Comparison of ENCODE assay signal across 10 cellular contexts in the genomic region with DNA sequence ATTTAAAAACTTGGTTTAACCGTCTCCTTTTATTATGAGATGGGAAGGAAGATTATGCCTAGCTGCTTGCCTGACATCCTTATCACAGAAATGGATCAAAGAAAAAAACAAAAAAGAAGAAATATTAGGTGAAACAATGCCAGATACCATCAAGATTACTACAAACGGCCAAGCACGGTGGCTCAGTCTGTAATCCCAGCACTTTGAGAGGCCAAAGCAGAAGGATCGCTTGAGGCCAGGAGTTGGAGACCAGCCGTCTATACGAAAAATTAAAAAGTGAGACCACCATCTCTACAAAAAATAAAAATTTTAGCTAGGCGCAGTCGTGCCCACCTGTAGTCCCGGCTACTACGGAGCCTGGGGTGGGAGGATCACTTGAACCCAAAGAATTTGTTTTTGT. TPM values are rescaled to one million over a fixed set of nuclear protein-coding genes. Genes with fewer than 3 reads are reported as not detected.
A peak's percentile ranks its signal among the peaks of the same experiment; 100 is the strongest.
DNase-seq lines count a peak whose midpoint lies in the region; ATAC-seq and TF ChIP-seq lines count a peak whose summit lies in the region.
"Had no signal": no experiment of that assay in that cellular context is flagged by ENCODE, and none has a peak within 500 bp of the region (broad histone marks: within the 10 kb centered on the region; RNA-seq: fewer than 3 reads in every experiment).

No MANE protein-coding gene starts in this region.

- no peaks in the 10 kb centered on the region for H3K27me3 Mint-ChIP-seq in activated T-cell treated with anti-CD3 and anti-CD28 coated beads, Interleukin-2, amount 50 U/mL, for 4 hours (ENCODE audit: low read depth)
- no peaks in the 10 kb centered on the region for H3K27me3 Mint-ChIP-seq in activated T-helper 1 cell treated with anti-CD3 and anti-CD28 coated beads, Interleukin-12 subunit alpha, Interleukin-12 subunit beta, Interleukin-2, Interleukin-4 antibody, amounts not matched to agents 30 ng/mL and 10 ng/mL and 1 ng/mL, durations not matched to agents 14 hours and 24 hours and 36 hours (ENCODE audit: insufficient read depth)
- peaks cover 4 to 15% (median 6%) of the 10 kb centered on the region in 3 donors for H3K27me3 Mint-ChIP-seq in immature natural killer cell (ENCODE audit: low read depth in 3 of 3)

- peak overlapping the region in 1 of 2 donors; percentile 94 for H3K27ac ChIP-seq in thoracic aorta

- peaks cover 34 to 64% of the 10 kb centered on the region in 2 donors for H3K4me1 ChIP-seq in thoracic aorta (ENCODE audit: control insufficient read depth in 1 of 2, low read depth in 2 of 2)

- no peaks in the 10 kb centered on the region for H3K36me3 ChIP-seq in thoracic aorta
- H3K36me3 ChIP-seq: brain microvascular endothelial cell had no signal

- no peak for TF ChIP-seq CTCF in thoracic aorta (IDR thresholded peaks at IDR 0.05)

- H3K27ac Mint-ChIP-seq in activated T-helper 1 cell treated with anti-CD3 and anti-CD28 coated beads, Interleukin-12 subunit alpha, Interleukin-12 subunit beta, Interleukin-2, Interleukin-4 antibody, amounts not matched to agents 30 ng/mL and 10 ng/mL and 1 ng/mL, durations not matched to agents 14 hours and 24 hours and 36 hours = no peak overlapping the region
- H3K27ac Mint-ChIP-seq in immature natural killer cell = peak overlapping the region; percentile 87 to 96 (median 94)

- H3K4me1 Mint-ChIP-seq in activated T-cell treated with anti-CD3 and anti-CD28 coated beads, Interleukin-2, amount 50 U/mL, for 4 hours (ENCODE audit: low read depth) = peaks cover 62% of the 10 kb centered on the region
- H3K4me1 Mint-ChIP-seq in activated T-helper 1 cell treated with anti-CD3 and anti-CD28 coated beads, Interleukin-12 subunit alpha, Interleukin-12 subunit beta, Interleukin-2, Interleukin-4 antibody, amounts not matched to agents 30 ng/mL and 10 ng/mL and 1 ng/mL, durations not matched to agents 14 hours and 24 hours and 36 hours (ENCODE audit: low read depth) = peaks cover 60% of the 10 kb centered on the region
- peaks cover 63 to 74% of the 10 kb centered on the region in 2 donors for H3K4me1 Mint-ChIP-seq in immature natural killer cell

- DNase-seq in activated T-cell treated with anti-CD3 and anti-CD28 coated beads, Interleukin-2, amount 50 U/mL, for 4 hours = no peak
- DNase-seq in activated T-cell treated with anti-CD3 and anti-CD28 coated beads, Interleukin-2, amount 50 U/mL, for 48 hours = no peak
- no peak for DNase-seq in activated T-helper 1 cell treated with anti-CD3 and anti-CD28 coated beads, Interleukin-12 subunit alpha, Interleukin-12 subunit beta, Interleukin-2, Interleukin-4 antibody, amounts not matched to agents 30 ng/mL and 10 ng/mL and 1 ng/mL, durations not matched to agents 14 hours and 24 hours and 36 hours (ENCODE audit: low spot score)
- DNase-seq in immature natural killer cell (no peak), thoracic aorta (ENCODE audit: low spot score) (no peak), GDM1 (lab: John Stamatoyannopoulos, UW) (no peak), COLO668 (lab: John Stamatoyannopoulos, UW; ENCODE audit: unreplicated experiment) (no peak), DMS79 treated with DMSO at 0.1 percent for 48 hours (lab: John Stamatoyannopoulos, UW) (no peak)
- DNase-seq: brain microvascular endothelial cell, DMS 273 treated with DMSO at 0.1 percent for 48 hours had no signal

- H3K36me3 Mint-ChIP-seq in activated T-cell treated with anti-CD3 and anti-CD28 coated beads, Interleukin-2, amount 50 U/mL, for 4 hours (ENCODE audit: insufficient read depth) = peaks cover under 1% of the 10 kb centered on the region
- H3K36me3 Mint-ChIP-seq in activated T-helper 1 cell treated with anti-CD3 and anti-CD28 coated beads, Interleukin-12 subunit alpha, Interleukin-12 subunit beta, Interleukin-2, Interleukin-4 antibody, amounts not matched to agents 30 ng/mL and 10 ng/mL and 1 ng/mL, durations not matched to agents 14 hours and 24 hours and 36 hours (ENCODE audit: low read depth) = peaks cover 7% of the 10 kb centered on the region
- no peaks in the 10 kb centered on the region for H3K36me3 Mint-ChIP-seq in immature natural killer cell

- no peaks in the 10 kb centered on the region for H3K9me3 ChIP-seq in thoracic aorta

- peak overlapping the region; percentile 84 for H3K4me3 ChIP-seq in thoracic aorta

- intact Hi-C loops in activated T-helper 1 cell treated with anti-CD3 and anti-CD28 coated beads, Interleukin-12 subunit alpha, Interleukin-12 subunit beta, Interleukin-2, Interleukin-4 antibody, amounts not matched to agents 30 ng/mL and 10 ng/mL and 1 ng/mL, durations not matched to agents 14 hours and 24 hours and 36 hours (cut with micrococcal nuclease) = loop anchor here (1.0 to 10.0 kb wide), 2 partner anchors 77 to 1313 kb away; partner anchors contain the start of gene COMMD8

- ATAC-seq in activated T-cell treated with anti-CD3 and anti-CD28 coated beads, Interleukin-2, amount 50 U/mL, for 4 hours = no peak
- ATAC-seq in thoracic aorta (ENCODE audit: insufficient number of reproducible peaks, low FRiP score, low read depth) = no peak

- peak overlapping the region; percentile 86 for H3K4me3 Mint-ChIP-seq in activated T-cell treated with anti-CD3 and anti-CD28 coated beads, Interleukin-2, amount 50 U/mL, for 4 hours
- H3K4me3 Mint-ChIP-seq in activated T-helper 1 cell treated with anti-CD3 and anti-CD28 coated beads, Interleukin-12 subunit alpha, Interleukin-12 subunit beta, Interleukin-2, Interleukin-4 antibody, amounts not matched to agents 30 ng/mL and 10 ng/mL and 1 ng/mL, durations not matched to agents 14 hours and 24 hours and 36 hours = peak overlapping the region; percentile 90
- H3K4me3 Mint-ChIP-seq in immature natural killer cell = peak overlapping the region; percentile 86 to 95 (median 94)

- H3K9me3 Mint-ChIP-seq in activated T-cell treated with anti-CD3 and anti-CD28 coated beads, Interleukin-2, amount 50 U/mL, for 4 hours = no peaks in the 10 kb centered on the region
- no peaks in the 10 kb centered on the region for H3K9me3 Mint-ChIP-seq in activated T-helper 1 cell treated with anti-CD3 and anti-CD28 coated beads, Interleukin-12 subunit alpha, Interleukin-12 subunit beta, Interleukin-2, Interleukin-4 antibody, amounts not matched to agents 30 ng/mL and 10 ng/mL and 1 ng/mL, durations not matched to agents 14 hours and 24 hours and 36 hours
- no peaks in the 10 kb centered on the region for H3K9me3 Mint-ChIP-seq in immature natural killer cell

- no peaks in the 10 kb centered on the region for H3K27me3 ChIP-seq in thoracic aorta (replicated peaks; ENCODE audit: insufficient read depth)
- H3K27me3 ChIP-seq: brain microvascular endothelial cell had no signal

RNA-seq across cellular contexts. Expression of gene FRYL, which starts 2.3 kb away (rescaled TPM):
- total RNA-seq in activated T-cell treated with anti-CD3 and anti-CD28 coated beads, Interleukin-2, amount 50 U/mL, for 4 hours = 10 to 100 TPM; 45.1 to 47.2 (median 46.7) TPM
- total RNA-seq in activated T-helper 1 cell treated with anti-CD3 and anti-CD28 coated beads, Interleukin-12 subunit alpha, Interleukin-12 subunit beta, Interleukin-2, Interleukin-4 antibody, amounts not matched to agents 30 ng/mL and 10 ng/mL and 1 ng/mL, durations not matched to agents 14 hours and 24 hours and 36 hours = 70.3 and 80.0 TPM in 2 replicates
- 10 to 100 TPM; 25.8 to 57.9 (median 26.7) TPM for polyA plus RNA-seq in immature natural killer cell
- total RNA-seq in thoracic aorta = 100 to 1,000 TPM; 108 to 155 TPM

RNA-seq across cellular contexts. Expression of gene OCIAD1, which starts 53.1 kb away (rescaled TPM):
- 100 to 1,000 TPM; 106 to 120 (median 116) TPM for total RNA-seq in activated T-cell treated with anti-CD3 and anti-CD28 coated beads, Interleukin-2, amount 50 U/mL, for 4 hours
- total RNA-seq in activated T-helper 1 cell treated with anti-CD3 and anti-CD28 coated beads, Interleukin-12 subunit alpha, Interleukin-12 subunit beta, Interleukin-2, Interleukin-4 antibody, amounts not matched to agents 30 ng/mL and 10 ng/mL and 1 ng/mL, durations not matched to agents 14 hours and 24 hours and 36 hours = 120 and 122 TPM in 2 replicates
- 100 to 1,000 TPM; 159 to 181 (median 160) TPM for polyA plus RNA-seq in immature natural killer cell
- 100 to 1,000 TPM in 1 of 2 donors, 10 to 100 TPM in 1; 81.2 to 120 TPM for total RNA-seq in thoracic aorta
